8 cellular contexts compared by ENCODE assay signal in the genomic region with DNA sequence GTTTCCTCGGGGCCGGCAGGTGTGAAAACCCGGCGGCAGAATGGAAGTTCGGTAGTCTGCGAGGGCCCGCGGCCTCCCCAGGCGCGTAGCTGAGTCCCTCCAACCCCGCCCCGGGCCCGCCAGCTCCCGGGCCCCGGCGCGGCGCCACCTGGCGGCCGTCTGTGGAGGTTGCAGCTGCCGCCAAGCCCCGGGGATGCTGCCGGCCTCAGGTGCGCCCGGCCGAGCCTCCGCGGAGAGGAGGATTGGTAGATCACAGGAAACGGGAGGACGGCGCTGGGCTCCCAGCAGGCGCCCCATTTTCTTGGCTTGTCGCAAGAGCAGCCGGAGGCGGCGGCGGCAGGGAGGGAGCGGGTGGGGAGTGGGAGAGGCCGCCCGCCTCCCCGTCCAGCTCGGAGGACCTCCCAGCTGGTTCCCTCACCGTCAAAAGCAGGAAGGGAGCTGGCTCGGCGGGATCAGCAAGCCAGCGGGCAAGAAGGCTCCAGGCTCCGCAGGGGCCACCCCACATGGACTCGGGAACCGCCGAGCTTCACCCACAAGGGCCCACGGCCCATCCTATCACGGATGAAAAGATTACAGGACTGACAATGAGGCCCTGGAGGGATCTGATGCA. TPM values are rescaled to one million over a fixed set of nuclear protein-coding genes. Genes with fewer than 3 reads are reported as not detected.
DNase-seq lines count a peak whose midpoint lies in the region; ATAC-seq and TF ChIP-seq lines count a peak whose summit lies in the region.
"Not testable (repeated sequence)": the region's sequence is repeated elsewhere in the genome, so short reads cannot be mapped to it uniquely, and the experiment has no call there.

No MANE protein-coding gene starts in this region.

- H3K27me3 ChIP-seq in adipocyte (replicated peaks; ENCODE audit: control insufficient read depth, insufficient read depth, low read length); left ventricle myocardium inferior (ENCODE audit: low read depth); thyroid gland: not testable (repeated sequence)

- intact Hi-C loops in left ventricle myocardium inferior (cut with micrococcal nuclease); posterior vena cava (cut with DNase I); thyroid gland (cut with DNase I): not testable (repeated sequence)

- H3K9me3 ChIP-seq in adipocyte (ENCODE audit: control insufficient read depth, low read length); left ventricle myocardium inferior (replicated peaks); thyroid gland: not testable (repeated sequence)

- peak overlapping the region; percentile 91 for H3K27ac ChIP-seq in left ventricle myocardium inferior (replicated peaks)
- peak overlapping the region in 2 of 3 donors; percentile 67 to 73 for H3K27ac ChIP-seq in thyroid gland

- H3K4me3 ChIP-seq in GM12865 (ENCODE audit: low read depth, low read length) (peak overlapping the region; percentile 43; the same call in 1 of the 2 replicates), adipocyte (ENCODE audit: low read length) (peak overlapping the region; percentile 76), left ventricle myocardium inferior (peak overlapping the region; percentile 75), thyroid gland (replicated peaks in 1 of 3) (peak overlapping the region in 1 of 3 donors; percentile 36)

- TF ChIP-seq CTCF in GM12865 (IDR thresholded peaks at IDR 0.05; ENCODE audit: insufficient read depth, low read depth, low read length, missing control alignments) (peak; percentile 56), left ventricle myocardium inferior (IDR thresholded peaks at IDR 0.05; ENCODE audit: borderline replicate concordance) (peak; percentile 54), thyroid gland (IDR thresholded peaks at IDR 0.05) (peak in 5 of 6 experiments; percentile 7 to 83 (median 52))

- 1% methylated on average over 26 of the region's 52 CpGs; no CpG with 5 or more reads in 1 of the 2 donors for WGBS in thyroid gland, 2 donors

- H3K36me3 ChIP-seq in adipocyte (ENCODE audit: control insufficient read depth, insufficient read depth, low read length, severe bottlenecking); left ventricle myocardium inferior; thyroid gland: not testable (repeated sequence)

- TF ChIP-seq POLR2A in thyroid gland (IDR thresholded peaks at IDR 0.05), result not testable (repeated sequence)

- peak; percentile 77 for DNase-seq in GM12865 (ENCODE audit: low read depth)
- peak; percentile 57 for DNase-seq in NCI-H1048 (lab: John Stamatoyannopoulos, UW)
- DNase-seq in T follicular helper cell (ENCODE audit: low read depth), result peak; percentile 67
- peak; percentile 66 for DNase-seq in adipocyte (ENCODE audit: low read depth)
- peak; percentile 70 for DNase-seq in left ventricle myocardium inferior
- peak; percentile 93 for DNase-seq in posterior vena cava (ENCODE audit: low spot score)
- peak; percentile 64 to 69 for DNase-seq in thyroid gland

- not testable (repeated sequence) for H3K4me1 ChIP-seq in adipocyte (ENCODE audit: control insufficient read depth, insufficient read depth, low read length); left ventricle myocardium inferior; thyroid gland

- ATAC-seq in HG02623 (IDR thresholded peaks at IDR 0.05; ENCODE audit: unreplicated experiment), result peak; percentile 88

- peak overlapping the region; percentile 76 for H3K9ac ChIP-seq in adipocyte (ENCODE audit: low read length)

RNA-seq across cellular contexts. Expression of gene FCGR1A, which starts 10.5 kb away (rescaled TPM):
- total RNA-seq in left ventricle myocardium inferior (1.2 TPM), posterior vena cava (10 to 100 TPM in 1 of 2 donors, 1 to 10 TPM in 1; 5.6 to 11.2 TPM), thyroid gland (10 to 100 TPM in 1 of 4 donors, 1 to 10 TPM in 3; 2.1 to 13.5 (median 2.4) TPM)
